ENCODE assay signal across 17 cellular contexts in the genomic region with DNA sequence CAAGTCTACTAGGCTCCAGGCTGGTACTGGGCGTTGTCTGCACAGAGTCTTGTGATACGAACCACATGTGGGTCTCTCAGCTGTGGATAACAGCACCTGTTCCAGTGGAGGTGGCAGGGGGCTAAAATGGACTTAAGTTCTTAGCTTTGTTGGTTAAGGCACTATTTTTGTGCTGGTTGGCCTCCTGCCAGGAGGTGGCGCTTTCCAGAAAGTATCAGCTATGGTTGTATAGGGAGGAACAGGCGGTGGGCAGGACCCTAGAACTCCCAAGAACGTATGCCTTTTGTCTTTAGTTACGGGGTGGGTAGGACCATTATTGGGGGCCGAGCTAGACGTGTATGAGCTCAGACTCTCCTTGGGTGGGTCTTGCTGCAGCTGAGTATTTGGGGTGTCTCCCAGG.
DNase-seq lines count a peak whose midpoint lies in the region; ATAC-seq, FAIRE-seq and TF ChIP-seq lines count a peak whose summit lies in the region.
"Had no signal": no experiment of that assay in that cellular context is flagged by ENCODE, and none has a peak within 500 bp of the region (broad histone marks: within the 10 kb centered on the region; RNA-seq: fewer than 3 reads in every experiment).

No MANE protein-coding gene starts in this region.

- intact Hi-C loops in vagina (cut with DNase I) = no loop called here

- H3K9me3 ChIP-seq in DOHH2 (ENCODE audit: control insufficient read depth, insufficient read depth, low read length) (no peaks in the 10 kb centered on the region), astrocyte (ENCODE audit: insufficient read depth, low read depth, low read length) (no peaks in the 10 kb centered on the region), vagina (no peaks in the 10 kb centered on the region)

- TF ChIP-seq CTCF in DOHH2 (IDR thresholded peaks at IDR 0.05; ENCODE audit: low read depth, low read length, poor library complexity, severe bottlenecking) (peak; percentile 12), GM13977 (IDR thresholded peaks at IDR 0.05; ENCODE audit: extremely low read depth, insufficient read depth, missing control alignments) (peak; percentile 2), astrocyte (IDR thresholded peaks at IDR 0.05; ENCODE audit: insufficient read depth, low read depth, low read length) (no peak), vagina (IDR thresholded peaks at IDR 0.05) (no peak)

- no peaks in the 10 kb centered on the region for H3F3A ChIP-seq in DOHH2 (ENCODE audit: control insufficient read depth, insufficient read depth)

- POLR2A ChIA-PET in activated CD8-positive, alpha-beta T cell treated with anti-CD3 and anti-CD28 coated beads, Interleukin-2, amount 10 ng/mL, durations not matched to agents 7 days and 5 days (lab: Charles Lee) = no interaction called here

- TF ChIP-seq POLR2A in vagina (IDR thresholded peaks at IDR 0.05) = no peak

- H3K4me2 ChIP-seq in DOHH2 (ENCODE audit: low read length) (no peak overlapping the region), astrocyte (ENCODE audit: low read length) (no peak overlapping the region)
- H3K4me2 ChIP-seq: BLaER1 treated with 17β-estradiol and CSF1 and Interleukin-3, amounts not matched to agents 10 nM and 100 nM had no signal

- no peaks in the 10 kb centered on the region for H3K36me3 ChIP-seq in DOHH2 (ENCODE audit: control insufficient read depth, low read length)
- no peaks in the 10 kb centered on the region for H3K36me3 ChIP-seq in astrocyte (ENCODE audit: insufficient read depth, low read length)
- no peaks in the 10 kb centered on the region for H3K36me3 ChIP-seq in vagina
- H3K36me3 ChIP-seq: BLaER1 treated with 17β-estradiol and CSF1 and Interleukin-3, amounts not matched to agents 10 nM and 100 nM had no signal

- H3K27ac Mint-ChIP-seq in astrocyte (ENCODE audit: unreplicated experiment) = no peak overlapping the region
- no peak overlapping the region for H3K27ac Mint-ChIP-seq in activated CD8-positive, alpha-beta T cell treated with anti-CD3 and anti-CD28 coated beads, Interleukin-2, amount 10 ng/mL, durations not matched to agents 7 days and 5 days
- H3K27ac Mint-ChIP-seq: B cell; CD8-positive, alpha-beta T cell had no signal

- H3K27ac ChIP-seq in DOHH2 (ENCODE audit: low read depth, low read length) = no peak overlapping the region
- H3K27ac ChIP-seq in astrocyte (ENCODE audit: low read depth, low read length) = no peak overlapping the region
- H3K27ac ChIP-seq in vagina = no peak overlapping the region
- H3K27ac ChIP-seq: BLaER1 treated with 17β-estradiol and CSF1 and Interleukin-3, amounts not matched to agents 10 nM and 100 nM had no signal

- H3K9me2 ChIP-seq in DOHH2 (replicated peaks; ENCODE audit: control insufficient read depth, low read length) = no peaks in the 10 kb centered on the region

- H3K4me3 ChIP-seq in DOHH2 (ENCODE audit: low read length) (no peak overlapping the region), astrocyte (ENCODE audit: insufficient read depth, low read depth, low read length) (no peak overlapping the region), vagina (no peak overlapping the region)
- H3K4me3 ChIP-seq: BLaER1 treated with 17β-estradiol and CSF1 and Interleukin-3, amounts not matched to agents 10 nM and 100 nM; K562 had no signal

- H3K4me1 ChIP-seq in DOHH2 (ENCODE audit: control insufficient read depth, low read length) = no peaks in the 10 kb centered on the region
- no peaks in the 10 kb centered on the region for H3K4me1 ChIP-seq in astrocyte (ENCODE audit: insufficient read depth, low read length)
- H3K4me1 ChIP-seq in vagina = no peaks in the 10 kb centered on the region
- H3K4me1 ChIP-seq: BLaER1 treated with 17β-estradiol and CSF1 and Interleukin-3, amounts not matched to agents 10 nM and 100 nM had no signal

- no peaks in the 10 kb centered on the region for H3K36me3 Mint-ChIP-seq in astrocyte (ENCODE audit: low read depth, unreplicated experiment)
- H3K36me3 Mint-ChIP-seq in activated CD8-positive, alpha-beta T cell treated with anti-CD3 and anti-CD28 coated beads, Interleukin-2, amount 10 ng/mL, durations not matched to agents 7 days and 5 days (ENCODE audit: low read depth) = no peaks in the 10 kb centered on the region
- H3K36me3 Mint-ChIP-seq: CD8-positive, alpha-beta T cell had no signal

- H3K4me1 Mint-ChIP-seq in astrocyte (ENCODE audit: low read depth, unreplicated experiment) = no peaks in the 10 kb centered on the region
- H3K4me1 Mint-ChIP-seq in activated CD8-positive, alpha-beta T cell treated with anti-CD3 and anti-CD28 coated beads, Interleukin-2, amount 10 ng/mL, durations not matched to agents 7 days and 5 days (ENCODE audit: low read depth) = no peaks in the 10 kb centered on the region
- H3K4me1 Mint-ChIP-seq: B cell had no signal

- no peak for ATAC-seq in activated CD8-positive, alpha-beta T cell treated with anti-CD3 and anti-CD28 coated beads, Interleukin-2, amount 10 ng/mL, durations not matched to agents 7 days and 5 days
- ATAC-seq: CD8-positive, alpha-beta T cell; K562 had no signal

- H3K27me3 Mint-ChIP-seq in astrocyte (ENCODE audit: low read depth, unreplicated experiment) = no peaks in the 10 kb centered on the region
- H3K27me3 Mint-ChIP-seq in activated CD8-positive, alpha-beta T cell treated with anti-CD3 and anti-CD28 coated beads, Interleukin-2, amount 10 ng/mL, durations not matched to agents 7 days and 5 days (ENCODE audit: low read depth) = no peaks in the 10 kb centered on the region
- H3K27me3 Mint-ChIP-seq: B cell had no signal

- H3K9ac ChIP-seq in astrocyte (ENCODE audit: low read length) = no peak overlapping the region
- H3K9ac ChIP-seq: BLaER1 treated with 17β-estradiol and CSF1 and Interleukin-3, amounts not matched to agents 10 nM and 100 nM had no signal

- H3K4me3 Mint-ChIP-seq in astrocyte (ENCODE audit: unreplicated experiment) = no peak overlapping the region
- H3K4me3 Mint-ChIP-seq in activated CD8-positive, alpha-beta T cell treated with anti-CD3 and anti-CD28 coated beads, Interleukin-2, amount 10 ng/mL, durations not matched to agents 7 days and 5 days = no peak overlapping the region
- H3K4me3 Mint-ChIP-seq: B cell; CD8-positive, alpha-beta T cell had no signal

- H4K20me1 ChIP-seq in DOHH2 (ENCODE audit: control insufficient read depth, insufficient read depth, low read depth, low read length) = no peaks in the 10 kb centered on the region
- no peaks in the 10 kb centered on the region for H4K20me1 ChIP-seq in astrocyte (ENCODE audit: insufficient read depth, low read length)
- H4K20me1 ChIP-seq: BLaER1 treated with 17β-estradiol and CSF1 and Interleukin-3, amounts not matched to agents 10 nM and 100 nM had no signal

- H3K27me3 ChIP-seq in DOHH2 (ENCODE audit: control insufficient read depth, low read length) (no peaks in the 10 kb centered on the region), astrocyte (ENCODE audit: insufficient read depth, low read length) (no peaks in the 10 kb centered on the region), vagina (no peaks in the 10 kb centered on the region)

- DNase-seq in GM13977 (ENCODE audit: low spot score) (no peak), NAMALWA (ENCODE audit: low spot score) (peak; percentile 1), astrocyte (ENCODE audit: low read depth) (no peak), vagina (ENCODE audit: extremely low spot score in 2 of 2) (no peak), NCI-H2227 (lab: John Stamatoyannopoulos, UW; ENCODE audit: unreplicated experiment) (no peak)
- no peak for DNase-seq in activated CD8-positive, alpha-beta T cell treated with anti-CD3 and anti-CD28 coated beads, Interleukin-2, amount 10 ng/mL, durations not matched to agents 7 days and 5 days
- DNase-seq: Calu3; CD8-positive, alpha-beta T cell; DMS79 treated with DMSO at 0.1 percent for 48 hours; GDM1; HCEC 1CT; IMR-90 had no signal

- peak; percentile 34 for FAIRE-seq in astrocyte (lab: Jason Lieb, UNC)
- FAIRE-seq: HTR-8/SVneo, K562 had no signal

- no peaks in the 10 kb centered on the region for H3K9me3 Mint-ChIP-seq in astrocyte (ENCODE audit: unreplicated experiment)
- no peaks in the 10 kb centered on the region for H3K9me3 Mint-ChIP-seq in activated CD8-positive, alpha-beta T cell treated with anti-CD3 and anti-CD28 coated beads, Interleukin-2, amount 10 ng/mL, durations not matched to agents 7 days and 5 days (ENCODE audit: insufficient read depth)
- H3K9me3 Mint-ChIP-seq: CD8-positive, alpha-beta T cell had no signal

- H2AFZ ChIP-seq in astrocyte (ENCODE audit: low read depth, low read length) = no peak overlapping the region

- CTCF ChIA-PET in activated CD8-positive, alpha-beta T cell treated with anti-CD3 and anti-CD28 coated beads, Interleukin-2, amount 10 ng/mL, durations not matched to agents 7 days and 5 days (lab: Charles Lee) = no interaction called here

- H3K79me2 ChIP-seq in DOHH2 (ENCODE audit: control insufficient read depth, low read length) = no peaks in the 10 kb centered on the region
- H3K79me2 ChIP-seq in astrocyte (ENCODE audit: insufficient read depth, low read length) = no peaks in the 10 kb centered on the region

- in situ Hi-C loops in GM13977 (cut with MboI; ENCODE audit: low pct_unique_long_range_greater_than_20kb, low sequenced_read_pairs, unreplicated experiment) = no loop called here

Comparison
In these comparisons a context has a peak if more than half of its experiments do, and no peak if none do; other contexts are left out.
1. CTCF ChIP-seq: peak in DOHH2 (single experiment) and GM13977 (single experiment); none in astrocyte (single experiment) and vagina (0 of 3).